ENCODE assay signal across 8 cellular contexts in the genomic region with DNA sequence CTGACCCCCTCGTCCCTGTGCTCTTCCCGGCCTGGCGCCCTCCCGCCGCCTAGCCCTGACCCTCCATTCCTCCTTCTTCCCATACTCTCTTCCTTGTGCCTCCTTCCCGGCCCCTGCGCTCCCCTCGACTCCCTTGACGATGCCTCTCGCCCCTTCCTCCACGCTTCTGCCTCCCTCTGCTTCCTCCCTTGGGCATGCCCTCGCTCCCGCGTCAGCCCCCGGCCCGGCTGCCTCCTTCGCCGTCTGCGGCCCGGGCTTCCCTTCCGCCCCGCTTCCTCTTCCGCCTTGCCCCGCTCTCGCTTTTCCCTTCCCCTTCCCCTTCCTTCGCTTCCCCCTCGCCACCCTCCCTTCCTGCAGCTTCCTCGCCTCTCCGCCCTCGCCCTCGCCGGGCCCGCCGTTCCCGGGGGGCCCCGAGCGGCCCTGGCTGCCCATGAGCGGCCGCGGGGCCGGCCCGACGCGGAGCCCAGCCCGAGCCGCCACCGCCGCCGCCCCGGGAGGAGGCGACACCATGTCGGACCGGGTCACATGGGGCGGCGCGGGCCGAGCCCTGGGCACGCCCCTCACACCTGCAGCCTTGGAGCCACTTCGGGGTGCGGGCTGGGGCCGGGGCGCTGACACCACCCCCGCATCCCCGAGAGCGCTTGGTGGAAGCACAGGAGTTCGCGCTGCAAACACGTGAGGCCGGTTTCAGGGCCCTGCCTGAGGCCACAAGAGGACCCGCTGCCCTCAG. TPM values are rescaled to one million over a fixed set of nuclear protein-coding genes. Genes with fewer than 3 reads are reported as not detected.
A peak's percentile ranks its signal among the peaks of the same experiment; 100 is the strongest.
DNase-seq lines count a peak whose midpoint lies in the region; ATAC-seq and TF ChIP-seq lines count a peak whose summit lies in the region.

A gene with protein sequence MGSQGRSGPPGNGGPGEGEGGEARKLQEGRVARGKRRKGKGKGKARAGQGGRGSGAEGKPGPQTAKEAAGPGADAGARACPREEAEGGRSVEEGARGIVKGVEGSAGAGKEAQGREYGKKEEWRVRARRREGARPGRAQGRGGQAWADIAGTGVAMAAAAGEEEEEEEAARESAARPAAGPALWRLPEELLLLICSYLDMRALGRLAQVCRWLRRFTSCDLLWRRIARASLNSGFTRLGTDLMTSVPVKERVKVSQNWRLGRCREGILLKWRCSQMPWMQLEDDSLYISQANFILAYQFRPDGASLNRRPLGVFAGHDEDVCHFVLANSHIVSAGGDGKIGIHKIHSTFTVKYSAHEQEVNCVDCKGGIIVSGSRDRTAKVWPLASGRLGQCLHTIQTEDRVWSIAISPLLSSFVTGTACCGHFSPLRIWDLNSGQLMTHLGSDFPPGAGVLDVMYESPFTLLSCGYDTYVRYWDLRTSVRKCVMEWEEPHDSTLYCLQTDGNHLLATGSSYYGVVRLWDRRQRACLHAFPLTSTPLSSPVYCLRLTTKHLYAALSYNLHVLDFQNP (minus strand): TSS at position 497 of the 730 bp plus-strand sequence. CDS start 65 bp downstream, at position 432.

- peak within 1 kb of the TSS; percentile 97 to 99 for H3K27ac ChIP-seq in ascending aorta

- peak; percentile 69 for DNase-seq in D341Med (ENCODE audit: low spot score)
- DNase-seq in HUDEP-2 (lab: John Stamatoyannopoulos, UW; ENCODE audit: unreplicated experiment in 76 of 76), result peak in 47 of 76 experiments; percentile 7 to 71 (median 34)
- DNase-seq in T-helper 2 cell, result peak; percentile 43 to 82 (median 67)
- peak in 1 of 2 donors; percentile 68 for DNase-seq in ascending aorta (ENCODE audit: low spot score in 2 of 2)
- DNase-seq in hepatic stellate cell (ENCODE audit: low spot score), result peak; percentile 52
- peak; percentile 84 for DNase-seq in retina
- no peak for DNase-seq in NCI-H187 treated with DMSO at 0.1 percent for 48 hours (lab: John Stamatoyannopoulos, UW)

- H3K36me3 ChIP-seq in ascending aorta, result no peaks in the 10 kb centered on the region

- H3K4me1 ChIP-seq in ascending aorta, result peaks cover 13 to 20% of the 10 kb centered on the region in 2 donors

- H3K9me3 ChIP-seq in ascending aorta, result no peaks in the 10 kb centered on the region

- ATAC-seq in GM21360 (IDR thresholded peaks at IDR 0.05; ENCODE audit: unreplicated experiment), result peak; percentile 61

- TF ChIP-seq CTCF in ascending aorta (IDR thresholded peaks at IDR 0.05), result no peak

- H3K27me3 ChIP-seq in ascending aorta, result no peaks in the 10 kb centered on the region

- intact Hi-C loops in ascending aorta (cut with DNase I), result no loop called here

- peak within 1 kb of the TSS; percentile 79 to 94 for H3K4me3 ChIP-seq in ascending aorta

RNA-seq across cellular contexts. Expression of the gene that starts here (rescaled TPM):
- total RNA-seq in ascending aorta, result 21.3 TPM
